ENCODE assay signal across 8 cellular contexts in genomic region chr6:31580446-31580755, GRCh38. TPM values are rescaled to one million over a fixed set of nuclear protein-coding genes. Genes with fewer than 3 reads are reported as not detected.
DNase-seq lines count a peak whose midpoint lies in the region; ATAC-seq and TF ChIP-seq lines count a peak whose summit lies in the region.

No MANE protein-coding gene starts in this region.

- no peak for DNase-seq in activated CD8-positive, alpha-beta memory T cell treated with anti-CD3 and anti-CD28 coated beads, Interleukin-2, amount 10 ng/mL, durations not matched to agents 7 days and 5 days
- no peak for DNase-seq in activated CD8-positive, alpha-beta memory T cell treated with anti-CD3 and anti-CD28 coated beads, Interleukin-2, amount 50 U/mL, for 4 hours
- no peak for DNase-seq in adrenal gland
- no peak for DNase-seq in right lobe of liver
- no peak for DNase-seq in thoracic aorta (ENCODE audit: low spot score)
- DNase-seq in MV-4-11 (lab: John Stamatoyannopoulos, UW) = no peak
- DNase-seq in stimulated activated CD4-positive, alpha-beta T cell treated with anti-CD3 and anti-CD28 coated beads, Interleukin-4, amount 100 ng/mL, for 24 hours = no peak
- no peak for DNase-seq in stimulated activated CD4-positive, alpha-beta T cell treated with anti-CD3 and anti-CD28 coated beads, Interleukin-1b, Interleukin-23, amount 100 ng/mL, for 48 hours

- H3K9me3 ChIP-seq in adrenal gland (replicated peaks in 1 of 3) (no peaks in the 10 kb centered on the region), right lobe of liver (no peaks in the 10 kb centered on the region), thoracic aorta (no peaks in the 10 kb centered on the region)

- peak overlapping the region; percentile 86 for H3K4me3 Mint-ChIP-seq in activated CD8-positive, alpha-beta memory T cell treated with anti-CD3 and anti-CD28 coated beads, Interleukin-2, amount 10 ng/mL, durations not matched to agents 7 days and 5 days

- no peaks in the 10 kb centered on the region for H3K27me3 Mint-ChIP-seq in activated CD8-positive, alpha-beta memory T cell treated with anti-CD3 and anti-CD28 coated beads, Interleukin-2, amount 10 ng/mL, durations not matched to agents 7 days and 5 days

- ATAC-seq in activated CD8-positive, alpha-beta memory T cell treated with anti-CD3 and anti-CD28 coated beads, Interleukin-2, amount 10 ng/mL, durations not matched to agents 7 days and 5 days = no peak
- ATAC-seq in right lobe of liver (no peak), thoracic aorta (ENCODE audit: insufficient number of reproducible peaks, low FRiP score, low read depth) (no peak)

- TF ChIP-seq CTCF in adrenal gland (IDR thresholded peaks at IDR 0.05) (no peak), right lobe of liver (IDR thresholded peaks at IDR 0.05) (no peak), thoracic aorta (IDR thresholded peaks at IDR 0.05) (no peak)

- H3K27me3 ChIP-seq in adrenal gland = no peaks in the 10 kb centered on the region
- H3K27me3 ChIP-seq in right lobe of liver = no peaks in the 10 kb centered on the region
- H3K27me3 ChIP-seq in thoracic aorta (replicated peaks; ENCODE audit: insufficient read depth) = no peaks in the 10 kb centered on the region

- H3K4me3 ChIP-seq in adrenal gland (peak overlapping the region in 2 of 4 donors; percentile 54 to 59), right lobe of liver (peak overlapping the region; percentile 66 to 76 (median 68)), thoracic aorta (peak overlapping the region; percentile 94)

- H3K36me3 ChIP-seq in adrenal gland (replicated peaks in 1 of 2) (no peaks in the 10 kb centered on the region), right lobe of liver (no peaks in the 10 kb centered on the region), thoracic aorta (no peaks in the 10 kb centered on the region)

- WGBS in adrenal gland, 4 donors = 30 to 35% (median 33%) methylated on average over 13 of the region's 13 CpGs
- 37% methylated on average over 13 of the region's 13 CpGs for WGBS in right lobe of liver (ENCODE audit: insufficient coverage, low coverage, low lambda C conversion rate, missing lambda C conversion rate)

- no peaks in the 10 kb centered on the region for H3K9me3 Mint-ChIP-seq in activated CD8-positive, alpha-beta memory T cell treated with anti-CD3 and anti-CD28 coated beads, Interleukin-2, amount 10 ng/mL, durations not matched to agents 7 days and 5 days (ENCODE audit: low read depth)

- H3K27ac ChIP-seq in adrenal gland = peak overlapping the region in 3 of 5 donors; percentile 45 to 77 (median 75)
- H3K27ac ChIP-seq in right lobe of liver = peak overlapping the region; percentile 58 to 85 (median 76)
- H3K27ac ChIP-seq in thoracic aorta = peak overlapping the region; percentile 42 to 70

- H3K27ac Mint-ChIP-seq in activated CD8-positive, alpha-beta memory T cell treated with anti-CD3 and anti-CD28 coated beads, Interleukin-2, amount 10 ng/mL, durations not matched to agents 7 days and 5 days = peak overlapping the region; percentile 94

- TF ChIP-seq POLR2A in adrenal gland (IDR thresholded peaks at IDR 0.05) = no peak
- TF ChIP-seq POLR2A in right lobe of liver (IDR thresholded peaks at IDR 0.05) = no peak

- CTCF ChIA-PET in activated CD8-positive, alpha-beta memory T cell treated with anti-CD3 and anti-CD28 coated beads, Interleukin-2, amount 10 ng/mL, durations not matched to agents 7 days and 5 days (lab: Charles Lee) = interaction anchor here (1.2 to 26.0 kb wide), 8 partner anchors 11 to 158 kb away, joined by 3 to 952 read pairs (median 56); partner anchors contain the start of genes ATP6V1G2, DDX39B, LST1 and LTA

- intact Hi-C loops in adrenal gland (cut with DNase I) = no loop called here
- intact Hi-C loops in right lobe of liver (cut with DNase I) = no loop called here

- H3K4me1 ChIP-seq in adrenal gland (replicated peaks in 1 of 2) (peaks cover 4 to 5% of the 10 kb centered on the region in 2 donors), right lobe of liver (no peaks in the 10 kb centered on the region), thoracic aorta (ENCODE audit: control insufficient read depth in 1 of 2, low read depth in 2 of 2) (peaks cover 6 to 17% of the 10 kb centered on the region in 2 donors)

- H3K36me3 Mint-ChIP-seq in activated CD8-positive, alpha-beta memory T cell treated with anti-CD3 and anti-CD28 coated beads, Interleukin-2, amount 10 ng/mL, durations not matched to agents 7 days and 5 days = peaks cover 65% of the 10 kb centered on the region

- H3K4me1 Mint-ChIP-seq in activated CD8-positive, alpha-beta memory T cell treated with anti-CD3 and anti-CD28 coated beads, Interleukin-2, amount 10 ng/mL, durations not matched to agents 7 days and 5 days = peaks cover 70% of the 10 kb centered on the region

RNA-seq across cellular contexts. Expression of gene LTB, which starts 1.8 kb away (rescaled TPM):
- 100 to 1,000 TPM; 608 to 839 TPM for total RNA-seq in activated CD8-positive, alpha-beta memory T cell treated with anti-CD3 and anti-CD28 coated beads, Interleukin-2, amount 10 ng/mL, durations not matched to agents 7 days and 5 days
- total RNA-seq in adrenal gland (1 to 10 TPM in 3 of 8 donors, under 1 TPM in 2, not detected in 3; 0.35 to 4.3 (median 1.1) TPM), right lobe of liver (1 to 10 TPM in 2 of 6 experiments, under 1 TPM in 4; 0.28 to 2.2 (median 0.62) TPM), thoracic aorta (not detected)
- 1 to 10 TPM in 2 of 3 donors, under 1 TPM in 1; 0.31 to 6.7 (median 4.8) TPM for polyA plus RNA-seq in adrenal gland

RNA-seq across cellular contexts. Expression of gene TNF, which starts 5.0 kb away (rescaled TPM):
- 10 to 100 TPM; 58.8 to 65.1 TPM for total RNA-seq in activated CD8-positive, alpha-beta memory T cell treated with anti-CD3 and anti-CD28 coated beads, Interleukin-2, amount 10 ng/mL, durations not matched to agents 7 days and 5 days
- 1 to 10 TPM in 5 of 8 donors, under 1 TPM in 2, not detected in 1; 0.90 to 3.2 (median 1.2) TPM for total RNA-seq in adrenal gland
- polyA plus RNA-seq in adrenal gland = 1 to 10 TPM in 1 of 3 donors, under 1 TPM in 2; 0.22 to 1.0 (median 0.81) TPM
- total RNA-seq in right lobe of liver = 1 to 10 TPM in 1 of 6 experiments, under 1 TPM in 1, not detected in 4; 0.15 to 1.0 TPM
- total RNA-seq in thoracic aorta = 1 to 10 TPM in 1 of 2 donors, under 1 TPM in 1; 0.71 to 3.2 TPM

RNA-seq across cellular contexts. Expression of gene LST1, which starts 5.7 kb away (rescaled TPM):
- 100 to 1,000 TPM in 1 of 2 experiments, 10 to 100 TPM in 1; 71.6 to 109 TPM for total RNA-seq in activated CD8-positive, alpha-beta memory T cell treated with anti-CD3 and anti-CD28 coated beads, Interleukin-2, amount 10 ng/mL, durations not matched to agents 7 days and 5 days
- 10 to 100 TPM; 12.1 to 29.0 (median 20.7) TPM for total RNA-seq in adrenal gland
- 10 to 100 TPM in 2 of 3 donors, 1 to 10 TPM in 1; 9.7 to 67.8 (median 49.2) TPM for polyA plus RNA-seq in adrenal gland
- 10 to 100 TPM in 1 of 6 experiments, 1 to 10 TPM in 5; 1.5 to 21.5 (median 6.7) TPM for total RNA-seq in right lobe of liver
- total RNA-seq in thoracic aorta = 10 to 100 TPM in 1 of 2 donors, 1 to 10 TPM in 1; 4.9 to 37.9 TPM

RNA-seq across cellular contexts. Expression of gene LTA, which starts 8.3 kb away (rescaled TPM):
- total RNA-seq in activated CD8-positive, alpha-beta memory T cell treated with anti-CD3 and anti-CD28 coated beads, Interleukin-2, amount 10 ng/mL, durations not matched to agents 7 days and 5 days = 10 to 100 TPM; 21.8 to 70.0 TPM
- 1 to 10 TPM in 2 of 8 donors, not detected in 6; 1.2 to 1.4 TPM for total RNA-seq in adrenal gland
- under 1 TPM in 2 of 3 donors, not detected in 1; 0.20 to 0.72 TPM for polyA plus RNA-seq in adrenal gland
- under 1 TPM in 1 of 6 experiments, not detected in 5; 0.20 TPM for total RNA-seq in right lobe of liver
- total RNA-seq in thoracic aorta = not detected

RNA-seq across cellular contexts. Expression of gene NCR3, which starts 12.4 kb away (rescaled TPM):
- 100 to 1,000 TPM; 137 to 152 TPM for total RNA-seq in activated CD8-positive, alpha-beta memory T cell treated with anti-CD3 and anti-CD28 coated beads, Interleukin-2, amount 10 ng/mL, durations not matched to agents 7 days and 5 days
- under 1 TPM in 1 of 8 donors, not detected in 7; 0.46 TPM for total RNA-seq in adrenal gland
- under 1 TPM in 2 of 3 donors, not detected in 1; 0.10 to 0.24 TPM for polyA plus RNA-seq in adrenal gland
- total RNA-seq in right lobe of liver = under 1 TPM in 3 of 6 experiments, not detected in 3; 0.20 to 0.55 (median 0.46) TPM
- not detected for total RNA-seq in thoracic aorta

Comparison
In these comparisons a context has a peak if more than half of its experiments do, and no peak if none do; other contexts are left out.
1. RNA of gene LTB, which starts 1.8 kb away (total RNA-seq): 608 to 839 TPM in activated CD8-positive, alpha-beta memory T cell treated with anti-CD3 and anti-CD28 coated beads, Interleukin-2, amount 10 ng/mL, durations not matched to agents 7 days and 5 days; 0.35 to 4.3 TPM in adrenal gland, 0.28 to 2.2 TPM in right lobe of liver and not detected in thoracic aorta; every median in the first group is over 100 times any median in the second.
2. RNA of gene TNF, which starts 5.0 kb away (total RNA-seq): 58.8 to 65.1 TPM in activated CD8-positive, alpha-beta memory T cell treated with anti-CD3 and anti-CD28 coated beads, Interleukin-2, amount 10 ng/mL, durations not matched to agents 7 days and 5 days; 0.71 to 3.2 TPM in thoracic aorta, 0.90 to 3.2 TPM in adrenal gland and 0.15 to 1.0 TPM in right lobe of liver; every median in the first group is over 10 times any median in the second.
3. Peak in every context shown above with its lines, with median percentiles within 50 percentile points of each other: H3K27ac ChIP-seq.